In the genomic region with DNA sequence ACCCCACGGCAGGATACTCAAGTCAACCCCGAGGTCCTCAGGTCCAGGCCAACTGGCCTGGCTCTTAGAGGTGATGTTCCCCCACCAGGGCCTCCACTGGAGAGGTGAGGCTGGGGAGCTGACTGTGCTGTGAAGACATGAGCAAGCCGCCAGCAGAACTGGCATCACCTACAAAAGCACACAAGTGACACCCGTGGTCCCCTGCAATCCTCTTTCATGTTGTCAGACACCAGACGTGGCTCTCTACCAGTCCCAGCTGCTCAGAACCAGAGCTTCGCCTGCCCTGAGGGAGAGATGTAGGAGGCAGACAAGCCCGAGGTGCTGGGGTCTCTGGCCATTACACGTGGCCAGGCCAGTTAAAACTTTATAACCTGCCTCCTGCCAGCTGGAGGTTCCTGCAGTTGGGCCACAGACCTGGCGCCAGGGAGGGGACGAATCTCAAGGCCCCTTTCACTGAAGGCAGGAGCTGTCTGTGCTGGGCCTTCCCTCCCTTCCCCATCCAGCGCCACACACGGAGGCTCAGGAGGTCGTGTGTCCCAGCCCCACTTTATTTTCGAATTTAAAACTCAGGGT, we compare ENCODE assay signal across 8 cellular contexts. TPM values are rescaled to one million over a fixed set of nuclear protein-coding genes. Genes with fewer than 3 reads are reported as not detected.
DNase-seq lines count a peak whose midpoint lies in the region; ATAC-seq and TF ChIP-seq lines count a peak whose summit lies in the region.

No MANE protein-coding gene starts in this region.

- BruUV-seq in IMR-90 (replicated peaks; lab: Mats Ljungman, UMichigan): no TSS peak

- H3K9me3 ChIP-seq in BLaER1 (no peaks in the 10 kb centered on the region), IMR-90 (ENCODE audit: control insufficient read depth, insufficient read depth, low read length) (no peaks in the 10 kb centered on the region), adrenal gland (replicated peaks in 1 of 3) (no peaks in the 10 kb centered on the region), muscle layer of colon (ENCODE audit: low read length) (no peaks in the 10 kb centered on the region)

- H3K27ac ChIP-seq in BLaER1 (peak overlapping the region; percentile 68), IMR-90 (ENCODE audit: insufficient read depth, low read length) (peak overlapping the region; percentile 3; the same call in 1 of the 2 replicates), adrenal gland (peak overlapping the region; percentile 50 to 88 (median 72)), muscle layer of colon (ENCODE audit: low read depth, low read length) (peak overlapping the region; percentile 37)

- H3K23ac ChIP-seq in IMR-90 (ENCODE audit: low read depth, low read length): 0 out of 2 replicates have a peak overlapping the region, but pooled peaks have one; percentile 4

- peak overlapping the region; percentile 6 for H4K5ac ChIP-seq in IMR-90 (ENCODE audit: low read depth, low read length)

- H3K4me2 ChIP-seq in BLaER1: peak overlapping the region; percentile 100
- H3K4me2 ChIP-seq in IMR-90 (ENCODE audit: low read depth, low read length): no peak overlapping the region

- peaks cover 7% of the 10 kb centered on the region for H3K9me1 ChIP-seq in IMR-90 (ENCODE audit: insufficient read depth, low read length)

- H2BK5ac ChIP-seq in IMR-90 (ENCODE audit: low read depth, low read length, poor library complexity, severe bottlenecking): peak overlapping the region; percentile 23

- dilution Hi-C loops in IMR-90 (cut with HindIII; ENCODE audit: low sequenced_read_pairs, unreplicated experiment): no loop called here

- H3K27me3 ChIP-seq in BLaER1 (no peaks in the 10 kb centered on the region), IMR-90 (ENCODE audit: control insufficient read depth, insufficient read depth, low read length) (no peaks in the 10 kb centered on the region), adrenal gland (no peaks in the 10 kb centered on the region), muscle layer of colon (ENCODE audit: control insufficient read depth in 1 of 2, insufficient read depth in 2 of 2, low read length in 2 of 2) (no peaks in the 10 kb centered on the region)

- H3K9ac ChIP-seq in BLaER1 (peak overlapping the region; percentile 72; the same call in 1 of the 2 replicates), IMR-90 (ENCODE audit: low read depth, low read length) (no peak overlapping the region), muscle layer of colon (ENCODE audit: low read length) (no peak overlapping the region)

- no peak for DNase-seq in IMR-90
- DNase-seq in adrenal gland: peak in 5 of 7 donors; percentile 47 to 70 (median 53)
- DNase-seq in AG20443 (ENCODE audit: low spot score): no peak
- DNase-seq in GM19238 (ENCODE audit: insufficient read length, low spot score): no peak
- no peak for DNase-seq in H4 (ENCODE audit: low spot score)

- peaks cover 52% of the 10 kb centered on the region for H4K20me1 ChIP-seq in BLaER1
- peaks cover 33% of the 10 kb centered on the region for H4K20me1 ChIP-seq in IMR-90 (ENCODE audit: insufficient read depth, low read length)

- ATAC-seq in IMR-90 (ENCODE audit: low read depth): no peak
- no peak for ATAC-seq in HG03457 (IDR thresholded peaks at IDR 0.05; ENCODE audit: unreplicated experiment)

- peaks cover 30% of the 10 kb centered on the region for H3K4me1 ChIP-seq in BLaER1
- peaks cover 14% of the 10 kb centered on the region for H3K4me1 ChIP-seq in IMR-90 (ENCODE audit: control insufficient read depth, insufficient read depth, low read length)
- peaks cover 7 to 25% of the 10 kb centered on the region in 2 donors for H3K4me1 ChIP-seq in adrenal gland (replicated peaks in 1 of 2)
- H3K4me1 ChIP-seq in muscle layer of colon (ENCODE audit: insufficient read depth, low read length): peaks cover 18% of the 10 kb centered on the region

- H2AK5ac ChIP-seq in IMR-90 (ENCODE audit: low read depth, low read length): peak overlapping the region; percentile 11

- H3K36me3 ChIP-seq in BLaER1: peaks cover 48% of the 10 kb centered on the region
- H3K36me3 ChIP-seq in IMR-90 (ENCODE audit: control insufficient read depth, insufficient read depth, low read length): peaks cover 20% of the 10 kb centered on the region
- peaks cover 0 to 35% of the 10 kb centered on the region in 2 donors for H3K36me3 ChIP-seq in adrenal gland (replicated peaks in 1 of 2)
- peaks cover 25% of the 10 kb centered on the region for H3K36me3 ChIP-seq in muscle layer of colon (ENCODE audit: insufficient read depth, low read length)

- intact Hi-C loops in IMR-90 (cut with micrococcal nuclease): loop anchor here (10.0 kb wide), 3 partner anchors 309 to 1089 kb away; a partner anchor contains a TSS
- intact Hi-C loops in adrenal gland (cut with DNase I): loop anchor here (5.0 to 10.0 kb wide), 4 partner anchors 46 to 989 kb away; a partner anchor contains a TSS

- TF ChIP-seq POLR2A in IMR-90 (IDR thresholded peaks at IDR 0.05; ENCODE audit: low read depth, low read length) (no peak), adrenal gland (IDR thresholded peaks at IDR 0.05) (no peak)

- CTCF ChIA-PET in IMR-90 (lab: Yijun Ruan, JAX): interaction anchor here (0.6 to 1.6 kb wide), 2 partner anchors 45 to 344 kb away, joined by 3 to 7 read pairs; no protein-coding TSS in a partner anchor

- POLR2A ChIA-PET in IMR-90 (lab: Charles Lee; ENCODE audit: unreplicated experiment): interaction anchor here (0.5 kb wide), 1 partner anchor 46 kb away, joined by 4 read pairs; no protein-coding TSS in a partner anchor

- no peak overlapping the region for H3K18ac ChIP-seq in IMR-90 (ENCODE audit: low read depth, low read length)

- peak overlapping the region; percentile 75 for H2AFZ ChIP-seq in IMR-90 (replicated peaks; ENCODE audit: low read length, poor library complexity)

- H2BK15ac ChIP-seq in IMR-90 (ENCODE audit: low read depth, low read length): no peak overlapping the region

- TF ChIP-seq CTCF in IMR-90 (conservative IDR thresholded peaks at IDR 0.05; ENCODE audit: low read depth, low read length) (no peak), adrenal gland (IDR thresholded peaks at IDR 0.05) (no peak)

- H3K4ac ChIP-seq in IMR-90 (ENCODE audit: low read depth, low read length): no peak overlapping the region

- no peak for TF ChIP-seq RAD21 in IMR-90 (IDR thresholded peaks at IDR 0.05; ENCODE audit: low read length)

- peak overlapping the region; percentile 22 for H2AK9ac ChIP-seq in IMR-90 (replicated peaks; ENCODE audit: low read depth, low read length, poor library complexity)

- no peak overlapping the region for H2BK120ac ChIP-seq in IMR-90 (ENCODE audit: low read depth, low read length)

- H3K79me1 ChIP-seq in IMR-90 (ENCODE audit: low read depth in 1 of 2, low read length in 2 of 2): peaks cover 4 to 33% of the 10 kb centered on the region in 2 experiments; a peak in 3 of 4 replicates

- 40% methylated on average over 1 of the region's 14 CpGs; no CpG with 5 or more reads in 1 of the 2 experiments for WGBS in IMR-90 (ENCODE audit: extremely low coverage in 2 of 2, insufficient read length in 1 of 2), 2 experiments
- WGBS in adrenal gland, 4 donors: 29 to 60% (median 44%) methylated on average over 8 to 14 of the region's 14 CpGs

- H3K4me3 ChIP-seq in BLaER1 (peak overlapping the region; percentile 82), IMR-90 (ENCODE audit: insufficient read depth, low read depth, low read length) (no peak overlapping the region), adrenal gland (peak overlapping the region in 1 of 4 donors; percentile 72), muscle layer of colon (ENCODE audit: low read depth in 1 of 2, low read length in 2 of 2) (no peak overlapping the region)

- H3K14ac ChIP-seq in IMR-90 (replicated peaks; ENCODE audit: low read depth, low read length): no peak overlapping the region

- H4K91ac ChIP-seq in IMR-90 (ENCODE audit: insufficient read depth, low read depth, low read length): no peak overlapping the region

- no peak overlapping the region for H2BK20ac ChIP-seq in IMR-90 (ENCODE audit: low read depth, low read length)

- H4K8ac ChIP-seq in IMR-90 (ENCODE audit: low read depth in 2 of 2, low read length in 2 of 2): peak overlapping the region in 1 of 2 experiments; percentile 39; a peak in 2 of 4 replicates

- in situ Hi-C loops in IMR-90 (cut with MboI; ENCODE audit: low sequenced_read_pairs): loop anchor here (5.0 to 10.0 kb wide), 3 partner anchors 121 to 989 kb away; a partner anchor contains a TSS

- H3K56ac ChIP-seq in IMR-90 (ENCODE audit: extremely low read depth, insufficient read depth, low read length): no peak overlapping the region

TF ChIP-seq in IMR-90, 13 proteins besides CTCF, POLR2A, EP300 and RAD21:
- TF ChIP-seq SMC3 (IDR thresholded peaks at IDR 0.05; ENCODE audit: low read depth, low read length) (no peak), RFX5 (IDR thresholded peaks at IDR 0.05; ENCODE audit: low read depth, low read length) (no peak), MXI1 (IDR thresholded peaks at IDR 0.05; ENCODE audit: borderline replicate concordance, low read depth, low read length) (no peak), MAZ (IDR thresholded peaks at IDR 0.05; ENCODE audit: borderline replicate concordance, low read depth, low read length) (no peak)

RNA-seq across cellular contexts. Expression of a gene that starts 2.2 kb away (rescaled TPM):
- total RNA-seq in IMR-90 (2012; rRNA removed) (1.4 and 1.6 TPM in 2 replicates), adrenal gland (10 to 100 TPM; 17.3 to 82.0 (median 32.7) TPM)
- polyA plus RNA-seq in IMR-90 (2012; rRNA removed) (6.4 and 9.5 TPM in 2 replicates), adrenal gland (100 to 1,000 TPM in 1 of 3 donors, 10 to 100 TPM in 1, 1 to 10 TPM in 1; 2.0 to 137 (median 95.0) TPM)
- 10.7 and 12.1 TPM in 2 replicates for polyA plus RNA-seq in IMR-90 (2012; cell fraction: cytosol; rRNA removed)
- polyA plus RNA-seq in IMR-90 (2012; cell fraction: nucleus; rRNA removed; ENCODE audit: low replicate concordance): 22.0 and 64.6 TPM in 2 replicates
- 7.9 and 19.9 TPM in 2 replicates for total RNA-seq in H4 (2014; rRNA removed; shearing (Covaris generic))

RNA-seq across cellular contexts. Expression of a gene that starts 22.9 kb away (rescaled TPM):
- total RNA-seq in IMR-90 (2012; rRNA removed): 122 and 169 TPM in 2 replicates
- polyA plus RNA-seq in IMR-90 (2012; rRNA removed): 123 and 139 TPM in 2 replicates
- 52.8 and 54.1 TPM in 2 replicates for polyA plus RNA-seq in IMR-90 (2012; cell fraction: cytosol; rRNA removed)
- polyA plus RNA-seq in IMR-90 (2012; cell fraction: nucleus; rRNA removed; ENCODE audit: low replicate concordance): 31.2 and 88.4 TPM in 2 replicates
- 100 to 1,000 TPM; 139 to 271 (median 197) TPM for total RNA-seq in adrenal gland
- polyA plus RNA-seq in adrenal gland: 100 to 1,000 TPM in 2 of 3 donors, 10 to 100 TPM in 1; 83.2 to 297 (median 115) TPM
- total RNA-seq in H4 (2014; rRNA removed; shearing (Covaris generic)): 230 and 259 TPM in 2 replicates

Comparison
In these comparisons a context has a peak if more than half of its experiments do, and no peak if none do; other contexts are left out.
1. H3K27ac ChIP-seq: peak in every context shown above with its lines; median percentile 72 in adrenal gland; 68 in BLaER1; 37 in muscle layer of colon; 3 in IMR-90.
2. DNase-seq: peak in adrenal gland (5 of 7); none in IMR-90 (single experiment), AG20443 (single experiment), GM19238 (single experiment) and H4 (single experiment).